ENCODE assay signal across 1 cellular context in genomic region chr11:120182790-120183491, GRCh38.
TF ChIP-seq lines count a peak whose summit lies in the region.

No MANE protein-coding gene starts in this region.

TF ChIP-seq in liver, 16 proteins besides CTCF, POLR2A, EP300 and RAD21 (continued from another document):
- TF ChIP-seq REST (IDR thresholded peaks at IDR 0.05) = peak; percentile 38
- TF ChIP-seq FOXA1 (IDR thresholded peaks at IDR 0.05) = peak; percentile 26
- TF ChIP-seq TAF1 (conservative IDR thresholded peaks at IDR 0.05) = no peak
- TF ChIP-seq SP1 (IDR thresholded peaks at IDR 0.05) = peak; percentile 68
- peak in 1 of 2 donors; percentile 50 for TF ChIP-seq JUND (IDR thresholded peaks at IDR 0.05)
- TF ChIP-seq NR2F2 (IDR thresholded peaks at IDR 0.05) = peak; percentile 83
- TF ChIP-seq ATF3 (IDR thresholded peaks at IDR 0.05) = no peak
- peak; percentile 49 for TF ChIP-seq HNF4G (IDR thresholded peaks at IDR 0.05)
